ENCODE assay signal across 7 cellular contexts in the genomic region with DNA sequence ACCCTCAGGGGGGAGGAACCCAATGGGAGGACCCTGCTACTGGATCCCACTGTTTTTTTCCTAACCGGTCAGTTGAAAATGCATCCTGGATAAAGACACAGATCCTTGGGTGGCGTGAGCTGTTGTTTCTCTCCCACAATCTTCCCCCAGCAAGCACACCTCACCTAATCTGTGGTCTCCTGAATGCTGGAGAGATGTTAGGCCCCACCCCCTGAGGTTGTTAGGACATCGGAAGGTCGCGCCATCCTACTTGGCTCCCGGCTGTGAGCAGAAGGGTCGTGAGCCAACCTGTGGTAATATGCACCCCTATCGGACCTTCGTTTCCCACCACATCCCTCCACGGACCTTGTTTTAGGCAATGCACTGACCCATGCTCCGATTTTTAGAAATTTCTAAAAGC.
DNase-seq lines count a peak whose midpoint lies in the region; ATAC-seq, FAIRE-seq and TF ChIP-seq lines count a peak whose summit lies in the region.

No MANE protein-coding gene starts in this region.

- H2AFZ ChIP-seq in Karpas-422 (ENCODE audit: low read length) = no peak overlapping the region
- peak overlapping the region; percentile 82 for H2AFZ ChIP-seq in keratinocyte (ENCODE audit: control insufficient read depth, low read length)

- H3K9me2 ChIP-seq in Karpas-422 (replicated peaks; ENCODE audit: insufficient read depth, low read length) = no peaks in the 10 kb centered on the region

- H3K9ac ChIP-seq in Karpas-422 (ENCODE audit: low read length) = no peak overlapping the region
- H3K9ac ChIP-seq in keratinocyte (ENCODE audit: control insufficient read depth, extremely low read depth, insufficient read depth, low read length) = peak overlapping the region; percentile 82
- H3K9ac ChIP-seq in subcutaneous abdominal adipose tissue (ENCODE audit: low read length in 5 of 5) = peak overlapping the region; percentile 63 to 91 (median 85)

- no peak for TF ChIP-seq POLR2A in body of pancreas (IDR thresholded peaks at IDR 0.05)

- dilution Hi-C loops in keratinocyte (cut with MboI; ENCODE audit: extremely low pct_ligation_motif_present, low sequenced_read_pairs) = no loop called here

- H3K79me2 ChIP-seq in Karpas-422 (ENCODE audit: low read length) (no peaks in the 10 kb centered on the region), keratinocyte (ENCODE audit: control insufficient read depth, insufficient read depth, low read length) (peaks cover 50% of the 10 kb centered on the region)

- no peak overlapping the region for H3K27ac ChIP-seq in Karpas-422 (ENCODE audit: low read length)
- H3K27ac ChIP-seq in body of pancreas = peak overlapping the region in 1 of 4 donors; percentile 20
- peak overlapping the region; percentile 45 for H3K27ac ChIP-seq in keratinocyte (ENCODE audit: control insufficient read depth, insufficient read depth, low read length)
- H3K27ac ChIP-seq in subcutaneous abdominal adipose tissue (ENCODE audit: low read depth, low read length) = peak overlapping the region; percentile 92

- H4K20me1 ChIP-seq in Karpas-422 (ENCODE audit: insufficient read depth, low read depth, low read length) = no peaks in the 10 kb centered on the region
- no peaks in the 10 kb centered on the region for H4K20me1 ChIP-seq in keratinocyte (ENCODE audit: control insufficient read depth, extremely low read depth, insufficient read depth, low read length)

- H3K4me3 ChIP-seq in Karpas-422 (ENCODE audit: low read length) = peak overlapping the region; percentile 58; the same call in 1 of the 2 replicates
- peak overlapping the region; percentile 35 to 70 for H3K4me3 ChIP-seq in body of pancreas
- peak overlapping the region; percentile 83 to 90 (median 84) for H3K4me3 ChIP-seq in keratinocyte (ENCODE audit: control insufficient read depth in 2 of 3, extremely low read depth in 1 of 3, insufficient read depth in 2 of 3, low read depth in 1 of 3, low read length in 3 of 3)
- peak overlapping the region; percentile 77 to 88 (median 85) for H3K4me3 ChIP-seq in subcutaneous abdominal adipose tissue (ENCODE audit: low read depth in 1 of 5, low read length in 5 of 5)

- peak overlapping the region; percentile 72 for H3K4me2 ChIP-seq in Karpas-422 (ENCODE audit: low read depth, low read length, poor library complexity, severe bottlenecking)
- H3K4me2 ChIP-seq in keratinocyte (ENCODE audit: control insufficient read depth, extremely low read depth, insufficient read depth, low read depth, low read length) = peak overlapping the region; percentile 95

- 21 to 28% methylated on average over 11 of the region's 11 CpGs for WGBS in body of pancreas, 2 donors

- no peaks in the 10 kb centered on the region for H3K9me3 ChIP-seq in Karpas-422 (ENCODE audit: low read length)
- H3K9me3 ChIP-seq in body of pancreas = no peaks in the 10 kb centered on the region
- no peaks in the 10 kb centered on the region for H3K9me3 ChIP-seq in keratinocyte (ENCODE audit: control insufficient read depth, low read depth, low read length)
- no peaks in the 10 kb centered on the region for H3K9me3 ChIP-seq in subcutaneous abdominal adipose tissue (ENCODE audit: control insufficient read depth in 5 of 5, low read length in 5 of 5)

- no peak for FAIRE-seq in keratinocyte (lab: Jason Lieb, UNC)

- H3K36me3 ChIP-seq in Karpas-422 (ENCODE audit: insufficient read depth, low read length) (no peaks in the 10 kb centered on the region), body of pancreas (replicated peaks in 1 of 2; ENCODE audit: insufficient read depth in 1 of 2, low read depth in 2 of 2) (no peaks in the 10 kb centered on the region), keratinocyte (ENCODE audit: control insufficient read depth in 2 of 2, extremely low read depth in 1 of 2, insufficient read depth in 2 of 2, low read length in 2 of 2) (peaks cover 1 to 19% of the 10 kb centered on the region in 2 experiments), subcutaneous abdominal adipose tissue (ENCODE audit: control insufficient read depth in 5 of 5, insufficient read depth in 5 of 5, low read length in 5 of 5) (peaks cover 0 to 6% (median 0%) of the 10 kb centered on the region in 5 donors)

- no peaks in the 10 kb centered on the region for H3K27me3 ChIP-seq in Karpas-422 (ENCODE audit: low read length)
- H3K27me3 ChIP-seq in body of pancreas = no peaks in the 10 kb centered on the region
- no peaks in the 10 kb centered on the region for H3K27me3 ChIP-seq in keratinocyte (ENCODE audit: control insufficient read depth, extremely low read depth, insufficient read depth, low read length)
- no peaks in the 10 kb centered on the region for H3K27me3 ChIP-seq in subcutaneous abdominal adipose tissue (ENCODE audit: control insufficient read depth in 5 of 5, insufficient read depth in 4 of 5, low read length in 5 of 5)

- no peak for TF ChIP-seq CTCF in body of pancreas (IDR thresholded peaks at IDR 0.05)
- no peak for TF ChIP-seq CTCF in keratinocyte (optimal IDR thresholded peaks at IDR 0.05 in 1 of 3, IDR thresholded peaks at IDR 0.05 in 1 of 3, conservative IDR thresholded peaks at IDR 0.05 in 1 of 3; ENCODE audit: extremely low read depth in 1 of 3, insufficient read depth in 2 of 3, low read length in 3 of 3)

- DNase-seq in Karpas-422 (no peak), body of pancreas (no peak), keratinocyte (ENCODE audit: low read depth, low spot score) (no peak), NCI-H187 (lab: John Stamatoyannopoulos, UW) (no peak), cerebellum (ENCODE audit: low spot score) (no peak)

- H3K9me1 ChIP-seq in keratinocyte (ENCODE audit: control insufficient read depth, extremely low read depth, insufficient read depth, low read length) = peaks cover 2% of the 10 kb centered on the region

- intact Hi-C loops in body of pancreas (cut with DNase I) = no loop called here

- ATAC-seq in body of pancreas = no peak
- ATAC-seq in GM18870 (IDR thresholded peaks at IDR 0.05; ENCODE audit: unreplicated experiment) = no peak

- H3K4me1 ChIP-seq in Karpas-422 (ENCODE audit: low read length) (peaks cover 24% of the 10 kb centered on the region), body of pancreas (peaks cover 26% of the 10 kb centered on the region), keratinocyte (ENCODE audit: control insufficient read depth, extremely low read depth, insufficient read depth, low read length) (peaks cover 49% of the 10 kb centered on the region), subcutaneous abdominal adipose tissue (ENCODE audit: control insufficient read depth in 5 of 5, insufficient read depth in 5 of 5, low read length in 5 of 5) (peaks cover 23 to 87% (median 70%) of the 10 kb centered on the region in 5 donors)
